ENCODE assay signal across 9 cellular contexts in genomic region chr2:108536133-108536780, GRCh38. TPM values are rescaled to one million over a fixed set of nuclear protein-coding genes. Genes with fewer than 3 reads are reported as not detected.
DNase-seq lines count a peak whose midpoint lies in the region; ATAC-seq and TF ChIP-seq lines count a peak whose summit lies in the region.
"Had no signal": no experiment of that assay in that cellular context is flagged by ENCODE, and none has a peak within 500 bp of the region (broad histone marks: within the 10 kb centered on the region; RNA-seq: fewer than 3 reads in every experiment).

No MANE protein-coding gene starts in this region.

- in situ Hi-C loops in astrocyte of the spinal cord (cut with HindIII; ENCODE audit: low sequenced_read_pairs) = no loop called here

- H3K9me3 ChIP-seq in mesodermal cell (ENCODE audit: control insufficient read depth, low read length) = no peaks in the 10 kb centered on the region

- ATAC-seq in GM18873 (IDR thresholded peaks at IDR 0.05; ENCODE audit: low FRiP score, unreplicated experiment) = no peak

- TF ChIP-seq CTCF in AG10803 (conservative IDR thresholded peaks at IDR 0.05; ENCODE audit: low read length) (no peak), HFFc6 (IDR thresholded peaks at IDR 0.05) (no peak), astrocyte of the spinal cord (IDR thresholded peaks at IDR 0.05; ENCODE audit: low read depth, low read length) (no peak)

- DNase-seq in AG10803 (ENCODE audit: low read depth) = peak; percentile 52
- no peak for DNase-seq in HFFc6
- DNase-seq in astrocyte of the spinal cord (ENCODE audit: low read depth, low spot score) = peak; percentile 28
- no peak for DNase-seq in pons (ENCODE audit: low spot score)
- DNase-seq in effector CD8-positive, alpha-beta T cell (lab: John Stamatoyannopoulos, UW) = no peak
- DNase-seq in OCI-M2 (lab: John Stamatoyannopoulos, UW; ENCODE audit: unreplicated experiment) = no peak
- DNase-seq: NCI-H1694 treated with DMSO at 0.1 percent for 48 hours had no signal

- peaks cover 9% of the 10 kb centered on the region for H3K36me3 ChIP-seq in mesodermal cell (ENCODE audit: control insufficient read depth, insufficient read depth, low read length)

- H3K27ac Mint-ChIP-seq in HFFc6 = peak overlapping the region; percentile 94

- H3K27ac ChIP-seq in mesodermal cell (ENCODE audit: low read depth, low read length, severe bottlenecking) = no peak overlapping the region

- H3K4me1 ChIP-seq in mesodermal cell (ENCODE audit: control insufficient read depth, insufficient read depth, low read length, poor library complexity, severe bottlenecking) = peaks cover 19% of the 10 kb centered on the region

- peaks cover 5% of the 10 kb centered on the region for H3K36me3 Mint-ChIP-seq in HFFc6 (ENCODE audit: low read depth)

- peaks cover 3% of the 10 kb centered on the region for H3K27me3 Mint-ChIP-seq in HFFc6 (ENCODE audit: insufficient read depth)

- H3K4me1 Mint-ChIP-seq in HFFc6 (ENCODE audit: low read depth) = peaks cover 44% of the 10 kb centered on the region

- WGBS in mesodermal cell (ENCODE audit: insufficient coverage in 2 of 2), 2 experiments = 84 to 90% methylated on average over 3 to 5 of the region's 7 CpGs

- H3K4me3 Mint-ChIP-seq in HFFc6 = peak overlapping the region; percentile 98

- H3K4me3 ChIP-seq in AG10803 (ENCODE audit: low read length) (peak overlapping the region; percentile 64), astrocyte of the spinal cord (ENCODE audit: low read depth, low read length) (peak overlapping the region; percentile 88), mesodermal cell (ENCODE audit: extremely low read depth, insufficient read depth, low read length, poor library complexity, severe bottlenecking) (peak overlapping the region; percentile 67)

- no peaks in the 10 kb centered on the region for H3K9me3 Mint-ChIP-seq in HFFc6

RNA-seq across cellular contexts. Expression of gene LIMS1, which starts 2.0 kb away (rescaled TPM):
- 10 to 100 TPM; 57.0 to 58.7 (median 57.8) TPM for total RNA-seq in HFFc6 (2021; fragmentation: NEBNext Ultra II Directional; extraction: Animal tissue kit (Norgen Biotek cat#: 25700))
- 80.4 TPM for polyA plus RNA-seq in mesodermal cell (2013, experiment 1 of 2)
- 79.2 TPM for polyA plus RNA-seq in mesodermal cell (2013, experiment 2 of 2)

Comparison
In these comparisons a context has a peak if more than half of its experiments do, and no peak if none do; other contexts are left out.
1. DNase-seq: peak in AG10803 (single experiment) and astrocyte of the spinal cord (single experiment); none in HFFc6 (single experiment), pons (single experiment), effector CD8-positive, alpha-beta T cell (single experiment) and OCI-M2 (single experiment).
2. Peak in every context shown above with its lines, with median percentiles within 50 percentile points of each other: H3K4me3 ChIP-seq.